Comparison of ENCODE assay signal across 11 cellular contexts in genomic region chr5:55991768-55992486, GRCh38. TPM values are rescaled to one million over a fixed set of nuclear protein-coding genes. Genes with fewer than 3 reads are reported as not detected.
DNase-seq lines count a peak whose midpoint lies in the region; ATAC-seq, FAIRE-seq and TF ChIP-seq lines count a peak whose summit lies in the region.
"Had no signal": no experiment of that assay in that cellular context is flagged by ENCODE, and none has a peak within 500 bp of the region (broad histone marks: within the 10 kb centered on the region; RNA-seq: fewer than 3 reads in every experiment).

No MANE protein-coding gene starts in this region.

- H3K9ac ChIP-seq in HepG2 (ENCODE audit: insufficient read depth, low read depth, low read length): peak overlapping the region; percentile 99

- H3K4me3 ChIP-seq in HepG2 (replicated peaks in 1 of 3; ENCODE audit: insufficient read depth in 1 of 3, low read depth in 2 of 3, low read length in 3 of 3): peak overlapping the region; percentile 85 to 99 (median 97); a peak in 5 of 6 replicates
- peak overlapping the region; percentile 70 to 95 (median 93) for H3K4me3 ChIP-seq in tibial nerve
- no peak overlapping the region for H3K4me3 ChIP-seq in WERI-Rb-1 (ENCODE audit: low read depth, low read length)

- peak overlapping the region; percentile 100 for H3K27ac Mint-ChIP-seq in activated naive CD4-positive, alpha-beta T cell treated with anti-CD3 and anti-CD28 coated beads for 36 hours
- H3K27ac Mint-ChIP-seq in activated naive CD8-positive, alpha-beta T cell treated with anti-CD3 and anti-CD28 coated beads, Interleukin-2, amount 10 ng/mL, durations not matched to agents 7 days and 5 days: no peak overlapping the region

- CTCF ChIA-PET in activated naive CD4-positive, alpha-beta T cell treated with anti-CD3 and anti-CD28 coated beads for 36 hours (lab: Charles Lee): interaction anchor here (0.6 to 1.2 kb wide), 11 partner anchors 9 to 209 kb away, joined by 3 to 4 read pairs (median 3); no protein-coding TSS in a partner anchor
- CTCF ChIA-PET in HepG2 (lab: Yijun Ruan, JAX; ENCODE audit: low intra/inter-chr PET ratio, low total read pairs): interaction anchor here (0.6 kb wide), 1 partner anchor 56 kb away, joined by 3 read pairs; no protein-coding TSS in a partner anchor

- H3K36me3 Mint-ChIP-seq in activated naive CD4-positive, alpha-beta T cell treated with anti-CD3 and anti-CD28 coated beads for 36 hours (ENCODE audit: low read depth): peaks cover 46% of the 10 kb centered on the region
- peaks cover 18% of the 10 kb centered on the region for H3K36me3 Mint-ChIP-seq in activated naive CD8-positive, alpha-beta T cell treated with anti-CD3 and anti-CD28 coated beads, Interleukin-2, amount 10 ng/mL, durations not matched to agents 7 days and 5 days

- POLR2A ChIA-PET in activated naive CD8-positive, alpha-beta T cell treated with anti-CD3 and anti-CD28 coated beads, Interleukin-2, amount 10 ng/mL, durations not matched to agents 7 days and 5 days (lab: Charles Lee): interaction anchor here (0.6 to 1.6 kb wide), 3 partner anchors 20 to 88 kb away, joined by 3 to 5 read pairs (median 3); no protein-coding TSS in a partner anchor
- POLR2A ChIA-PET in HepG2 (lab: Yijun Ruan, JAX): interaction anchor here (0.9 kb wide), 1 partner anchor 214 kb away, joined by 3 read pairs; no protein-coding TSS in a partner anchor

- no peak for DNase-seq in activated naive CD4-positive, alpha-beta T cell treated with anti-CD3 and anti-CD28 coated beads for 36 hours
- DNase-seq in activated naive CD4-positive, alpha-beta T cell treated with anti-CD3 and anti-CD28 coated beads, Interleukin-2, amount 50 U/mL, for 16 hours: no peak
- DNase-seq in activated naive CD8-positive, alpha-beta T cell treated with anti-CD3 and anti-CD28 coated beads, Interleukin-2, amount 10 ng/mL, durations not matched to agents 7 days and 5 days: no peak
- DNase-seq in HepG2 (ENCODE audit: low spot score) (peak; percentile 40), tibial nerve (ENCODE audit: low spot score in 2 of 2) (no peak), WERI-Rb-1 (no peak)
- DNase-seq: DND-41, islet precursor cell, NCI-H2171 had no signal

- H3K4me2 ChIP-seq in HepG2 (ENCODE audit: low read depth, low read length): peak overlapping the region; percentile 79

- H3K4me3 Mint-ChIP-seq in activated naive CD4-positive, alpha-beta T cell treated with anti-CD3 and anti-CD28 coated beads for 36 hours: peak overlapping the region; percentile 100
- peak overlapping the region; percentile 92 for H3K4me3 Mint-ChIP-seq in activated naive CD8-positive, alpha-beta T cell treated with anti-CD3 and anti-CD28 coated beads, Interleukin-2, amount 10 ng/mL, durations not matched to agents 7 days and 5 days

- TF ChIP-seq CTCF in HepG2 (CRISPR knock-in tag; IDR thresholded peaks at IDR 0.05): no peak
- TF ChIP-seq CTCF in tibial nerve (IDR thresholded peaks at IDR 0.05): no peak
- no peak for TF ChIP-seq CTCF in WERI-Rb-1 (IDR thresholded peaks at IDR 0.05; ENCODE audit: low read depth, low read length)

- H3K9me3 ChIP-seq in HepG2 (ENCODE audit: low read length): no peaks in the 10 kb centered on the region
- no peaks in the 10 kb centered on the region for H3K9me3 ChIP-seq in tibial nerve
- H3K9me3 ChIP-seq in WERI-Rb-1 (ENCODE audit: severe bottlenecking): no peaks in the 10 kb centered on the region

- intact Hi-C loops in activated naive CD4-positive, alpha-beta T cell treated with anti-CD3 and anti-CD28 coated beads for 36 hours (cut with micrococcal nuclease): loop anchor here (10.0 kb wide), 1 partner anchor 333 kb away; no protein-coding TSS in a partner anchor
- intact Hi-C loops in HepG2 (cut with micrococcal nuclease; ENCODE audit: unreplicated experiment): loop anchor here (5.0 kb wide), 2 partner anchors 35 to 105 kb away; no protein-coding TSS in a partner anchor

- no peaks in the 10 kb centered on the region for H3K27me3 Mint-ChIP-seq in activated naive CD4-positive, alpha-beta T cell treated with anti-CD3 and anti-CD28 coated beads for 36 hours (ENCODE audit: low read depth)
- H3K27me3 Mint-ChIP-seq in activated naive CD8-positive, alpha-beta T cell treated with anti-CD3 and anti-CD28 coated beads, Interleukin-2, amount 10 ng/mL, durations not matched to agents 7 days and 5 days: no peaks in the 10 kb centered on the region

- 11% methylated on average over 5 of the region's 5 CpGs for WGBS in HepG2 (ENCODE audit: low lambda C conversion rate)
- WGBS in tibial nerve, 2 donors: 56 to 61% methylated on average over 5 of the region's 5 CpGs

- peaks cover 66% of the 10 kb centered on the region for H3K4me1 Mint-ChIP-seq in activated naive CD4-positive, alpha-beta T cell treated with anti-CD3 and anti-CD28 coated beads for 36 hours (ENCODE audit: low read depth)
- H3K4me1 Mint-ChIP-seq in activated naive CD8-positive, alpha-beta T cell treated with anti-CD3 and anti-CD28 coated beads, Interleukin-2, amount 10 ng/mL, durations not matched to agents 7 days and 5 days: peaks cover 37% of the 10 kb centered on the region

- H3K4me1 ChIP-seq in HepG2 (ENCODE audit: insufficient read depth, low read length) (peaks cover 60% of the 10 kb centered on the region), tibial nerve (peaks cover 0 to 68% (median 28%) of the 10 kb centered on the region in 4 donors)

- TF ChIP-seq EP300 in HepG2 (IDR thresholded peaks at IDR 0.05; ENCODE audit: low read depth in 2 of 2, low read length in 2 of 2) (no peak), HepG2 (CRISPR knock-in tag; IDR thresholded peaks at IDR 0.05; ENCODE audit: borderline replicate concordance) (no peak), tibial nerve (IDR thresholded peaks at IDR 0.05) (no peak)

- peaks cover 86% of the 10 kb centered on the region for H3K79me2 ChIP-seq in HepG2 (ENCODE audit: insufficient read depth, low read length)

- peaks cover under 1 to 8% of the 10 kb centered on the region in 2 experiments for H3K36me3 ChIP-seq in HepG2 (replicated peaks in 1 of 2; ENCODE audit: control insufficient read depth in 1 of 2, insufficient read depth in 2 of 2, low read length in 2 of 2)
- peaks cover 0 to 6% (median 0%) of the 10 kb centered on the region in 3 donors for H3K36me3 ChIP-seq in tibial nerve
- peaks cover 6% of the 10 kb centered on the region for H3K36me3 ChIP-seq in WERI-Rb-1

- no peak overlapping the region for H2AFZ ChIP-seq in HepG2 (ENCODE audit: low read length)

- TF ChIP-seq RAD21 in HepG2 (CRISPR knock-in tag; IDR thresholded peaks at IDR 0.05): no peak

- no TSS peak for BruUV-seq in HepG2 (replicated peaks; lab: Mats Ljungman, UMichigan)

- H3K9me3 Mint-ChIP-seq in activated naive CD4-positive, alpha-beta T cell treated with anti-CD3 and anti-CD28 coated beads for 36 hours: peaks cover 2% of the 10 kb centered on the region
- H3K9me3 Mint-ChIP-seq in activated naive CD8-positive, alpha-beta T cell treated with anti-CD3 and anti-CD28 coated beads, Interleukin-2, amount 10 ng/mL, durations not matched to agents 7 days and 5 days: peaks cover 4% of the 10 kb centered on the region

- no peak for TF ChIP-seq POLR2A in HepG2 (IDR thresholded peaks at IDR 0.05; ENCODE audit: insufficient read depth in 1 of 2, low read depth in 2 of 2, low read length in 2 of 2)
- TF ChIP-seq POLR2A in tibial nerve (IDR thresholded peaks at IDR 0.05): no peak

- ATAC-seq in activated naive CD8-positive, alpha-beta T cell treated with anti-CD3 and anti-CD28 coated beads, Interleukin-2, amount 10 ng/mL, durations not matched to agents 7 days and 5 days (ENCODE audit: low read depth): no peak
- ATAC-seq in HepG2 (no peak), GM21576 (IDR thresholded peaks at IDR 0.05; ENCODE audit: unreplicated experiment) (no peak), HG03439 (IDR thresholded peaks at IDR 0.05; ENCODE audit: unreplicated experiment) (no peak)

- H3K27ac ChIP-seq in HepG2 (ENCODE audit: extremely low read length, insufficient read depth, low read length): peak overlapping the region; percentile 94
- H3K27ac ChIP-seq in tibial nerve: peak overlapping the region; percentile 97 to 100 (median 100)
- H3K27ac ChIP-seq in WERI-Rb-1: no peak overlapping the region

- no peak for FAIRE-seq in HepG2 (lab: Jason Lieb, UNC)

- H3K27me3 ChIP-seq in HepG2 (ENCODE audit: control insufficient read depth in 1 of 2, insufficient read depth in 2 of 2, low read length in 2 of 2): peaks cover 0 to 4% of the 10 kb centered on the region in 2 experiments; a peak in 1 of 5 replicates
- H3K27me3 ChIP-seq in tibial nerve: no peaks in the 10 kb centered on the region
- H3K27me3 ChIP-seq in WERI-Rb-1 (ENCODE audit: insufficient read depth, low read depth, severe bottlenecking): no peaks in the 10 kb centered on the region

- in situ Hi-C loops in HepG2 (cut with HindIII; ENCODE audit: extremely low pct_ligation_motif_present, low pct_unique_long_range_greater_than_20kb): loop anchor here (5.0 to 25.0 kb wide), 2 partner anchors 210 to 870 kb away; no protein-coding TSS in a partner anchor

- H4K20me1 ChIP-seq in HepG2 (ENCODE audit: insufficient read depth, low read length): peaks cover 55% of the 10 kb centered on the region

RNA-seq across cellular contexts. Expression of gene IL6ST, which starts 2.8 kb away (rescaled TPM):
- 100 to 1,000 TPM in 1 of 2 experiments, 10 to 100 TPM in 1; 93.4 to 103 TPM for total RNA-seq in activated naive CD4-positive, alpha-beta T cell treated with anti-CD3 and anti-CD28 coated beads for 36 hours
- 10 to 100 TPM; 46.1 to 48.9 TPM for total RNA-seq in activated naive CD8-positive, alpha-beta T cell treated with anti-CD3 and anti-CD28 coated beads, Interleukin-2, amount 10 ng/mL, durations not matched to agents 7 days and 5 days
- total RNA-seq in HepG2 (2016; rRNA removed; fragmentation: Illumina TruSeq; extraction: Trizol) (161 and 166 TPM in 2 replicates), tibial nerve (100 to 1,000 TPM; 368 to 466 (median 413) TPM)
- total RNA-seq in HepG2 (2016; cell fraction: cytosol; rRNA removed; fragmentation: Illumina TruSeq; extraction: Trizol; ENCODE audit: low read depth): 14.7 and 15.1 TPM in 2 replicates
- 168 TPM in 2 replicates for total RNA-seq in HepG2 (2016; cell fraction: insoluble cytoplasmic fraction; rRNA removed; fragmentation: Illumina TruSeq; extraction: Trizol)
- 65.8 and 71.7 TPM in 2 replicates for total RNA-seq in HepG2 (2016; cell fraction: membrane; rRNA removed; fragmentation: Illumina TruSeq; extraction: Trizol)
- 163 and 201 TPM in 2 replicates for total RNA-seq in HepG2 (2016; cell fraction: nucleus; rRNA removed; fragmentation: Illumina TruSeq; extraction: Trizol)
- 57.9 and 66.6 TPM in 2 replicates for polyA plus RNA-seq in HepG2 (2011; rRNA removed)
- polyA plus RNA-seq in HepG2 (2011; cell fraction: cytosol; rRNA removed): 31.2 and 65.6 TPM in 2 replicates
- polyA plus RNA-seq in HepG2 (2011; cell fraction: nucleus; rRNA removed): 23.4 and 30.7 TPM in 2 replicates
- 51.0 and 78.1 TPM in 2 replicates for polyA plus RNA-seq in HepG2 (2012)
- polyA plus RNA-seq in HepG2 (2016; cell fraction: cytosol; fragmentation: Illumina TruSeq; extraction: Trizol; ENCODE audit: low read depth): 2.0 and 2.1 TPM in 2 replicates
- polyA plus RNA-seq in HepG2 (2016; cell fraction: insoluble cytoplasmic fraction; fragmentation: Illumina TruSeq; extraction: Trizol; ENCODE audit: low read depth): 43.1 and 49.7 TPM in 2 replicates
- polyA plus RNA-seq in HepG2 (2016; cell fraction: membrane; fragmentation: Illumina TruSeq; extraction: Trizol; ENCODE audit: low read depth): 9.8 and 10.4 TPM in 2 replicates
- 83.2 and 85.6 TPM in 2 replicates for polyA plus RNA-seq in HepG2 (2016; cell fraction: nucleus; fragmentation: Illumina TruSeq; extraction: Trizol; ENCODE audit: insufficient read depth, low read depth)
- 72.6 and 124 TPM in 2 replicates for polyA minus RNA-seq in HepG2 (2011; rRNA and poly(A)+ RNA removed; ENCODE audit: low replicate concordance)
- polyA minus RNA-seq in HepG2 (2011; cell fraction: cytosol; rRNA and poly(A)+ RNA removed): 241 and 268 TPM in 2 replicates
- polyA minus RNA-seq in HepG2 (2011; cell fraction: nucleus; rRNA and poly(A)+ RNA removed): 145 and 264 TPM in 2 replicates
